8 cellular contexts compared by ENCODE assay signal in genomic region chr4:81997313-81997712, GRCh38.
"Had no signal": no experiment of that assay in that cellular context is flagged by ENCODE, and none has a peak within 500 bp of the region (broad histone marks: within the 10 kb centered on the region; RNA-seq: fewer than 3 reads in every experiment).

No MANE protein-coding gene starts in this region.

- H3K36me3 ChIP-seq: HAP-1 had no signal

- H3K9me3 ChIP-seq: HAP-1 had no signal

- H3K9ac ChIP-seq: GM23248 had no signal

- H3K4me1 ChIP-seq: HAP-1 had no signal

- H3K4me3 ChIP-seq: GM23248, HAP-1 had no signal

- H2AFZ ChIP-seq: GM23248 had no signal

- DNase-seq: GM23248, GOT3, H7, HFFc6 had no signal

- ATAC-seq: HCT116, HepG2 had no signal

- H3K27ac ChIP-seq: GM23248, HL-60 had no signal
